23 cellular contexts compared by ENCODE assay signal in genomic region chr5:171258737-171259405, GRCh38. TPM values are rescaled to one million over a fixed set of nuclear protein-coding genes. Genes with fewer than 3 reads are reported as not detected.
"Had no signal": no experiment of that assay in that cellular context is flagged by ENCODE, and none has a peak within 500 bp of the region (broad histone marks: within the 10 kb centered on the region; RNA-seq: fewer than 3 reads in every experiment).

No MANE protein-coding gene starts in this region.

- H3K36me3 ChIP-seq: brain microvascular endothelial cell, cardiac muscle cell had no signal

- DNase-seq: activated B cell treated with CpG ODN at 0.5 μM for 24 hours; activated CD4-positive, alpha-beta T cell treated with anti-CD3 and anti-CD28 coated beads for 1 hour; activated CD4-positive, alpha-beta T cell treated with anti-CD3 and anti-CD28 coated beads, Interleukin-2, amount 10 ng/mL, durations not matched to agents 24 days and 14 days; activated CD4-positive, alpha-beta T cell treated with anti-CD3 and anti-CD28 coated beads, Interleukin-2, amount 50 U/mL, for 48 hours; activated CD8-positive, alpha-beta memory T cell treated with anti-CD3 and anti-CD28 coated beads, Interleukin-2, amount 10 ng/mL, durations not matched to agents 7 days and 5 days; activated effector memory CD4-positive, alpha-beta T cell treated with Interleukin-2 at 50 U/mL for 16 hours; activated naive CD4-positive, alpha-beta T cell; activated T-cell treated with anti-CD3 and anti-CD28 coated beads, Interleukin-2, amount 50 U/mL, for 24 hours; amygdala; brain microvascular endothelial cell; KG1; NCI-H1048; NCI-H1417; NCI-H1930; NCI-H2171; NCI-H2227 treated with DMSO at 0.1 percent for 48 hours; NCI-H69; PC-3; SHP77 treated with DMSO at 0.1 percent for 48 hours; T-cell; T-helper 2 cell; T1000 had no signal

- H3K4me3 ChIP-seq: cardiac muscle cell had no signal

- H3K27me3 ChIP-seq: brain microvascular endothelial cell, cardiac muscle cell had no signal

- H3K27ac ChIP-seq: brain microvascular endothelial cell, cardiac muscle cell had no signal

RNA-seq across cellular contexts. Expression of gene TLX3, which starts 50.2 kb away (rescaled TPM):
- polyA plus RNA-seq: cardiac muscle cell had no signal
